Comparison of ENCODE assay signal across 30 cellular contexts in genomic region chr2:223800908-223801307, GRCh38. TPM values are rescaled to one million over a fixed set of nuclear protein-coding genes. Genes with fewer than 3 reads are reported as not detected.
A peak's percentile ranks its signal among the peaks of the same experiment; 100 is the strongest.
DNase-seq lines count a peak whose midpoint lies in the region; ATAC-seq, FAIRE-seq and TF ChIP-seq lines count a peak whose summit lies in the region.
"Had no signal": no experiment of that assay in that cellular context is flagged by ENCODE, and none has a peak within 500 bp of the region (broad histone marks: within the 10 kb centered on the region; RNA-seq: fewer than 3 reads in every experiment).

No MANE protein-coding gene starts in this region.

- H3K4me1 Mint-ChIP-seq in stimulated activated memory B cell treated with anti-CD40 and anti-IgM and Interleukin-4, amounts not matched to agents 10 μg/mL and 1 μg/mL and 100 μg/mL, for 72 hours: peaks cover 75% of the 10 kb centered on the region

- peak overlapping the region; percentile 97 for H3K27ac ChIP-seq in PC-3 (ENCODE audit: low read length)
- H3K27ac ChIP-seq in pancreas: no peak overlapping the region
- H3K27ac ChIP-seq: esophagus squamous epithelium, GM23248, lower lobe of right lung, SK-N-MC, suprapubic skin had no signal

- H3K27me3 ChIP-seq in PC-3 (ENCODE audit: low read length) (no peaks in the 10 kb centered on the region), pancreas (no peaks in the 10 kb centered on the region)
- H3K27me3 ChIP-seq: esophagus squamous epithelium, suprapubic skin had no signal

- H3K4me3 ChIP-seq in PC-3 (ENCODE audit: low read length): no peak overlapping the region
- H3K4me3 ChIP-seq in pancreas: no peak overlapping the region
- H3K4me3 ChIP-seq: esophagus squamous epithelium, GM23248, K562, lower lobe of right lung, SK-N-MC, suprapubic skin had no signal

- H3K9me3 Mint-ChIP-seq in stimulated activated memory B cell treated with anti-CD40 and anti-IgM and Interleukin-4, amounts not matched to agents 10 μg/mL and 1 μg/mL and 100 μg/mL, for 72 hours: no peaks in the 10 kb centered on the region
- H3K9me3 Mint-ChIP-seq: CD4-positive, alpha-beta T cell; endodermal cell; HFFc6 had no signal

- H3K36me3 Mint-ChIP-seq in stimulated activated memory B cell treated with anti-CD40 and anti-IgM and Interleukin-4, amounts not matched to agents 10 μg/mL and 1 μg/mL and 100 μg/mL, for 72 hours: peaks cover 24% of the 10 kb centered on the region
- H3K36me3 Mint-ChIP-seq: activated naive CD8-positive, alpha-beta T cell had no signal

- FAIRE-seq in pancreas (lab: Jason Lieb, UNC): no peak
- FAIRE-seq: astrocyte, K562 had no signal

- ATAC-seq in GM18867 (IDR thresholded peaks at IDR 0.05; ENCODE audit: unreplicated experiment) (peak; percentile 20), HG02798 (IDR thresholded peaks at IDR 0.05; ENCODE audit: poor library complexity, unreplicated experiment) (peak; percentile 26), PC-3 (no peak), pancreas (no peak), GM21737 (IDR thresholded peaks at IDR 0.05; ENCODE audit: unreplicated experiment) (no peak)
- peak; percentile 61 for ATAC-seq in stimulated activated memory B cell treated with anti-CD40 and anti-IgM and Interleukin-4, amounts not matched to agents 10 μg/mL and 1 μg/mL and 100 μg/mL, for 72 hours
- ATAC-seq: activated CD8-positive, alpha-beta T cell treated with anti-CD3 and anti-CD28 coated beads, Interleukin-2, amount 10 ng/mL, durations not matched to agents 7 days and 5 days; K562; right cardiac atrium had no signal

- peaks cover 16% of the 10 kb centered on the region for H3F3A ChIP-seq in PC-3 (ENCODE audit: low read length, unreplicated experiment)

- no peaks in the 10 kb centered on the region for H4K20me1 ChIP-seq in PC-3 (ENCODE audit: low read length)

- H3K36me3 ChIP-seq in PC-3 (ENCODE audit: low read depth, low read length): no peaks in the 10 kb centered on the region
- no peaks in the 10 kb centered on the region for H3K36me3 ChIP-seq in pancreas
- H3K36me3 ChIP-seq: esophagus squamous epithelium, lower lobe of right lung, suprapubic skin had no signal

- no peaks in the 10 kb centered on the region for H3K9me3 ChIP-seq in PC-3 (ENCODE audit: low read length)
- H3K9me3 ChIP-seq in pancreas: no peaks in the 10 kb centered on the region
- H3K9me3 ChIP-seq: esophagus squamous epithelium, lower lobe of right lung, suprapubic skin had no signal

- peaks cover 85% of the 10 kb centered on the region for H3K79me2 ChIP-seq in PC-3 (ENCODE audit: low read length)

- peaks cover 75% of the 10 kb centered on the region for H3K4me1 ChIP-seq in PC-3 (ENCODE audit: insufficient read depth, low read length)
- peaks cover 0 to 12% (median 0%) of the 10 kb centered on the region in 3 donors for H3K4me1 ChIP-seq in pancreas
- H3K4me1 ChIP-seq: lower lobe of right lung, suprapubic skin had no signal

- peak overlapping the region; percentile 55; the same call in 1 of the 2 replicates for H3K9ac ChIP-seq in PC-3 (ENCODE audit: low read length)
- H3K9ac ChIP-seq: GM23248 had no signal

- peak overlapping the region; percentile 60 for H3K4me2 ChIP-seq in PC-3 (ENCODE audit: low read length)

- CTCF ChIA-PET in PC-3 (lab: Charles Lee): no interaction called here

- BruUV-seq in PC-3 (replicated peaks; lab: Mats Ljungman, UMichigan): no TSS peak

- H3K27ac Mint-ChIP-seq in stimulated activated memory B cell treated with anti-CD40 and anti-IgM and Interleukin-4, amounts not matched to agents 10 μg/mL and 1 μg/mL and 100 μg/mL, for 72 hours: peak overlapping the region; percentile 88
- H3K27ac Mint-ChIP-seq: activated CD8-positive, alpha-beta T cell treated with anti-CD3 and anti-CD28 coated beads, Interleukin-2, amount 10 ng/mL, durations not matched to agents 7 days and 5 days; activated naive CD8-positive, alpha-beta T cell; CD4-positive, alpha-beta T cell; endodermal cell; HFFc6 had no signal

- POLR2A ChIA-PET in PC-3 (lab: Charles Lee; ENCODE audit: unreplicated experiment): no interaction called here

- DNase-seq in PC-3 (no peak), HuH-7.5 (ENCODE audit: low spot score) (no peak), pancreas (no peak)
- DNase-seq: activated CD4-positive, alpha-beta T cell treated with anti-CD3 and anti-CD28 coated beads for 1 hour; activated CD8-positive, alpha-beta T cell treated with anti-CD3 and anti-CD28 coated beads, Interleukin-2, amount 10 ng/mL, durations not matched to agents 7 days and 5 days; caudate nucleus; CD4-positive, alpha-beta T cell; cortex of kidney; DMS 273 treated with DMSO at 0.1 percent for 48 hours; endodermal cell; esophagus squamous epithelium; foreskin melanocyte; GM23248; HFFc6; kidney glomerular epithelial cell; lower lobe of right lung; NCI-H1105; NCI-H1930; NCI-H524 treated with DMSO at 0.1 percent for 48 hours; right cardiac atrium; RPMI8226 had no signal

- TF ChIP-seq CTCF in PC-3 (conservative IDR thresholded peaks at IDR 0.05; ENCODE audit: low read depth, low read length) (no peak), pancreas (IDR thresholded peaks at IDR 0.05) (no peak)

- 96 to 99% methylated on average over 4 of the region's 4 CpGs for WGBS in pancreas, 2 donors

- no peak overlapping the region for H2AFZ ChIP-seq in PC-3 (ENCODE audit: low read length)
- H2AFZ ChIP-seq: GM23248 had no signal

- H3K27me3 Mint-ChIP-seq in stimulated activated memory B cell treated with anti-CD40 and anti-IgM and Interleukin-4, amounts not matched to agents 10 μg/mL and 1 μg/mL and 100 μg/mL, for 72 hours: no peaks in the 10 kb centered on the region
- H3K27me3 Mint-ChIP-seq: activated naive CD8-positive, alpha-beta T cell; CD4-positive, alpha-beta T cell had no signal

- no peak overlapping the region for H3K4me3 Mint-ChIP-seq in stimulated activated memory B cell treated with anti-CD40 and anti-IgM and Interleukin-4, amounts not matched to agents 10 μg/mL and 1 μg/mL and 100 μg/mL, for 72 hours
- H3K4me3 Mint-ChIP-seq: activated CD8-positive, alpha-beta T cell treated with anti-CD3 and anti-CD28 coated beads, Interleukin-2, amount 10 ng/mL, durations not matched to agents 7 days and 5 days; activated naive CD8-positive, alpha-beta T cell; CD4-positive, alpha-beta T cell; endodermal cell; HFFc6 had no signal

- intact Hi-C loops in PC-3 (cut with micrococcal nuclease) (no loop called here), pancreas (cut with DNase I) (no loop called here)

- H3K9me2 ChIP-seq in PC-3 (replicated peaks; ENCODE audit: low read length): no peaks in the 10 kb centered on the region

RNA-seq across cellular contexts. Expression of gene AP1S3, which starts 36.5 kb away (rescaled TPM):
- total RNA-seq in PC-3 (2014; rRNA removed): 34.3 and 37.6 TPM in 2 replicates
- 1 to 10 TPM; 2.1 to 8.5 (median 4.5) TPM for total RNA-seq in pancreas
- 1 to 10 TPM; 1.9 to 3.1 TPM for polyA plus RNA-seq in pancreas

Comparison
In these comparisons a context has a peak if more than half of its experiments do, and no peak if none do; other contexts are left out.
1. ATAC-seq: peak in GM18867 (single experiment), HG02798 (single experiment) and stimulated activated memory B cell treated with anti-CD40 and anti-IgM and Interleukin-4, amounts not matched to agents 10 μg/mL and 1 μg/mL and 100 μg/mL, for 72 hours (single experiment); none in PC-3 (single experiment), pancreas (0 of 4) and GM21737 (single experiment).